22 cellular contexts compared by ENCODE assay signal in the genomic region with DNA sequence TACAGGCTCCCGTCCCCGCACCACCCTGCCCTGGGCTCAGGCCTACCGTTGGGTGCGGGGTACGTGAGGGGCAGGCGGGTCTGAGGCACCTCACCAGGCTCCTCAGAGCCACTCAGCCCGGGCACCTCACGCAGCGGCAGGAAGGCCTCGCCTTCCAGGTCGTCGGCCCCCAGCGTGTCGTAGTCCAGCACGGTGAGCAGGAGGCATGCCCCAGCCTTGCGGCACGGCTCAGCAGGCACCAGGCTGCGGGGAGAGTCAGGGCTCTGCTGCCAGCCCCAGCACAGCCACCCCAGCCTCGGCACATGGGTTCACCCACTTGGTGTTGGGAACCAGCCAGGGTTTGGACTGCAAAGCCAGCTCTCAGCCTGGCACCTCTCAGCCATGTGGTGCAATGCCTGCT. TPM values are rescaled to one million over a fixed set of nuclear protein-coding genes. Genes with fewer than 3 reads are reported as not detected.
DNase-seq lines count a peak whose midpoint lies in the region; ATAC-seq and TF ChIP-seq lines count a peak whose summit lies in the region.
"Had no signal": no experiment of that assay in that cellular context is flagged by ENCODE, and none has a peak within 500 bp of the region (broad histone marks: within the 10 kb centered on the region; RNA-seq: fewer than 3 reads in every experiment).

No MANE protein-coding gene starts in this region.

- H3K27ac ChIP-seq in WERI-Rb-1 = peak overlapping the region; percentile 96
- H3K27ac ChIP-seq in lower lobe of right lung = peak overlapping the region; percentile 71

- no peak overlapping the region for H3K27ac Mint-ChIP-seq in osteocyte (ENCODE audit: unreplicated experiment)

- H3K27me3 ChIP-seq in BE2C = no peaks in the 10 kb centered on the region
- no peaks in the 10 kb centered on the region for H3K27me3 ChIP-seq in WERI-Rb-1 (ENCODE audit: insufficient read depth, low read depth, severe bottlenecking)
- H3K27me3 ChIP-seq in lower lobe of right lung (ENCODE audit: low read depth) = no peaks in the 10 kb centered on the region
- H3K27me3 ChIP-seq: stomach had no signal

- H3K4me1 Mint-ChIP-seq in osteocyte (ENCODE audit: unreplicated experiment) = peaks cover 24% of the 10 kb centered on the region

- H3K36me3 Mint-ChIP-seq in osteocyte (ENCODE audit: unreplicated experiment) = peaks cover 3% of the 10 kb centered on the region

- no peak for TF ChIP-seq CTCF in BE2C (IDR thresholded peaks at IDR 0.05; ENCODE audit: low read depth, low read length)
- no peak for TF ChIP-seq CTCF in WERI-Rb-1 (IDR thresholded peaks at IDR 0.05; ENCODE audit: low read depth, low read length)
- no peak for TF ChIP-seq CTCF in lower lobe of right lung (IDR thresholded peaks at IDR 0.05)
- TF ChIP-seq CTCF in osteocyte (IDR thresholded peaks at IDR 0.05) = no peak

- no peaks in the 10 kb centered on the region for H3K27me3 Mint-ChIP-seq in osteocyte (ENCODE audit: unreplicated experiment)
- H3K27me3 Mint-ChIP-seq: activated naive CD8-positive, alpha-beta T cell treated with anti-CD3 and anti-CD28 coated beads for 36 hours; central memory CD8-positive, alpha-beta T cell; memory B cell had no signal

- H3K4me3 Mint-ChIP-seq in osteocyte (ENCODE audit: unreplicated experiment) = no peak overlapping the region
- H3K4me3 Mint-ChIP-seq: activated naive CD8-positive, alpha-beta T cell treated with anti-CD3 and anti-CD28 coated beads for 36 hours; T-helper 1 cell treated with Interleukin-12 subunit alpha and Interleukin-12 subunit beta and Interleukin-4 antibody, amounts not matched to agents 30 μg/mL and 1 μg/mL, for 36 hours had no signal

- H3K9me3 Mint-ChIP-seq in osteocyte (ENCODE audit: unreplicated experiment) = no peaks in the 10 kb centered on the region
- H3K9me3 Mint-ChIP-seq: activated naive CD8-positive, alpha-beta T cell treated with anti-CD3 and anti-CD28 coated beads for 36 hours; central memory CD8-positive, alpha-beta T cell; memory B cell; T-helper 1 cell treated with Interleukin-12 subunit alpha and Interleukin-12 subunit beta and Interleukin-4 antibody, amounts not matched to agents 30 μg/mL and 1 μg/mL, for 36 hours had no signal

- H3K4me1 ChIP-seq in BE2C (peaks cover 22% of the 10 kb centered on the region), lower lobe of right lung (peaks cover 20% of the 10 kb centered on the region)

- H3K9me3 ChIP-seq in BE2C (no peaks in the 10 kb centered on the region), WERI-Rb-1 (ENCODE audit: severe bottlenecking) (no peaks in the 10 kb centered on the region), lower lobe of right lung (no peaks in the 10 kb centered on the region)
- H3K9me3 ChIP-seq: stomach had no signal

- peak; percentile 36 for DNase-seq in DMS 273 (lab: John Stamatoyannopoulos, UW; ENCODE audit: unreplicated experiment)
- no peak for DNase-seq in DMS 273 treated with DMSO at 0.1 percent for 48 hours (lab: John Stamatoyannopoulos, UW)
- peak; percentile 12 for DNase-seq in BE2C
- no peak for DNase-seq in WERI-Rb-1
- no peak for DNase-seq in lower lobe of right lung
- no peak for DNase-seq in HuH-7 (ENCODE audit: low spot score)
- no peak for DNase-seq in LoVo (ENCODE audit: low spot score)
- DNase-seq in osteocyte (ENCODE audit: extremely low spot score, unreplicated experiment) = no peak
- DNase-seq: activated CD4-positive, alpha-beta T cell treated with anti-CD3 and anti-CD28 coated beads for 4 hours; activated effector memory CD4-positive, alpha-beta T cell treated with Interleukin-2 at 50 U/mL for 16 hours; activated naive CD8-positive, alpha-beta T cell treated with anti-CD3 and anti-CD28 coated beads for 36 hours; DMS79; islet precursor cell; KG1; NCI-H146; NCI-H2171; NCI-H526; stomach; trophoblast cell had no signal

- ATAC-seq in lower lobe of right lung = no peak

- intact Hi-C loops in lower lobe of right lung (cut with DNase I) = no loop called here

- no peak overlapping the region for H3K4me3 ChIP-seq in BE2C (ENCODE audit: low read depth, low read length)
- H3K4me3 ChIP-seq in WERI-Rb-1 (ENCODE audit: low read depth, low read length) = no peak overlapping the region
- H3K4me3 ChIP-seq in lower lobe of right lung = no peak overlapping the region

- H3K36me3 ChIP-seq in BE2C (peaks cover 3% of the 10 kb centered on the region; the same call in 1 of the 2 replicates), WERI-Rb-1 (peaks cover 32% of the 10 kb centered on the region), lower lobe of right lung (peaks cover 75% of the 10 kb centered on the region)

RNA-seq across cellular contexts. Expression of a gene that starts 15.5 kb away (rescaled TPM):
- polyA plus RNA-seq in BE2C (2012; ENCODE audit: insufficient read depth, insufficient read length, low read depth) = 23.0 TPM
- total RNA-seq in lower lobe of right lung (118 TPM), osteocyte (3.3 and 3.6 TPM in 2 replicates)

RNA-seq across cellular contexts. Expression of a gene that starts 26.4 kb away (rescaled TPM):
- 228 TPM for polyA plus RNA-seq in BE2C (2012; ENCODE audit: insufficient read depth, insufficient read length, low read depth)
- 145 TPM for total RNA-seq in lower lobe of right lung
- 83.1 and 88.2 TPM in 2 replicates for total RNA-seq in osteocyte

RNA-seq across cellular contexts. Expression of a gene that starts 44.1 kb away (rescaled TPM):
- polyA plus RNA-seq in BE2C (2012; ENCODE audit: insufficient read depth, insufficient read length, low read depth) = 27.3 TPM
- total RNA-seq in lower lobe of right lung = 31.1 TPM
- total RNA-seq in osteocyte = 35.1 and 38.2 TPM in 2 replicates

RNA-seq across cellular contexts. Expression of a gene that starts 49.6 kb away (rescaled TPM):
- 35.9 TPM for polyA plus RNA-seq in BE2C (2012; ENCODE audit: insufficient read depth, insufficient read length, low read depth)
- total RNA-seq in lower lobe of right lung (21.0 TPM), osteocyte (33.3 and 40.2 TPM in 2 replicates)

Comparison
In these comparisons a context has a peak if more than half of its experiments do, and no peak if none do; other contexts are left out.
1. DNase-seq: peak in DMS 273 (single experiment) and BE2C (single experiment); none in DMS 273 treated with DMSO at 0.1 percent for 48 hours (single experiment), WERI-Rb-1 (single experiment), lower lobe of right lung (single experiment), HuH-7 (single experiment), LoVo (single experiment) and osteocyte (single experiment).
2. RNA of a gene that starts 15.5 kb away (total RNA-seq): 118 TPM in lower lobe of right lung (single experiment); 3.3 to 3.6 TPM in osteocyte; every median in the first group is over 10 times any median in the second.